13 cellular contexts compared by ENCODE assay signal in genomic region chr15:68765602-68766368, GRCh38.
"Had no signal": no experiment of that assay in that cellular context is flagged by ENCODE, and none has a peak within 500 bp of the region (broad histone marks: within the 10 kb centered on the region; RNA-seq: fewer than 3 reads in every experiment).

No MANE protein-coding gene starts in this region.

- H3K4me1 ChIP-seq: gastroesophageal sphincter, neural progenitor cell, pancreas, testis had no signal

- H3K27ac ChIP-seq: gastroesophageal sphincter, neural progenitor cell, pancreas, testis had no signal

- H3K36me3 ChIP-seq: gastroesophageal sphincter, neural progenitor cell, pancreas had no signal

- H3K36me3 Mint-ChIP-seq: neural progenitor cell had no signal

- DNase-seq: activated CD4-positive, alpha-beta T cell treated with anti-CD3 and anti-CD28 coated beads, Interleukin-2, amount 10 ng/mL, durations not matched to agents 7 days and 5 days; activated CD8-positive, alpha-beta memory T cell treated with anti-CD3 and anti-CD28 coated beads for 24 hours; activated naive CD4-positive, alpha-beta T cell treated with anti-CD3 and anti-CD28 coated beads for 36 hours; islet precursor cell; mesenchymal stem cell; pancreas; stimulated activated CD4-positive, alpha-beta T cell treated with anti-CD3 and anti-CD28 coated beads, Interleukin-15, amount 100 ng/mL, for 24 hours; stimulated activated CD4-positive, alpha-beta T cell treated with anti-CD3 and anti-CD28 coated beads, Interleukin-4, amount 100 ng/mL, for 4 hours; stimulated activated naive CD8-positive, alpha-beta T cell treated with anti-CD3 and anti-CD28 coated beads, Interleukin-15, amount 100 ng/mL, for 72 hours; testis had no signal

- H3K27ac Mint-ChIP-seq: activated CD4-positive, alpha-beta T cell treated with anti-CD3 and anti-CD28 coated beads, Interleukin-2, amount 10 ng/mL, durations not matched to agents 7 days and 5 days; activated naive CD4-positive, alpha-beta T cell treated with anti-CD3 and anti-CD28 coated beads for 36 hours; neural progenitor cell; stimulated activated naive CD8-positive, alpha-beta T cell treated with anti-CD3 and anti-CD28 coated beads, Interleukin-15, amount 100 ng/mL, for 72 hours had no signal

- H3K4me1 Mint-ChIP-seq: activated CD4-positive, alpha-beta T cell treated with anti-CD3 and anti-CD28 coated beads, Interleukin-2, amount 10 ng/mL, durations not matched to agents 7 days and 5 days; neural progenitor cell; stimulated activated naive CD8-positive, alpha-beta T cell treated with anti-CD3 and anti-CD28 coated beads, Interleukin-15, amount 100 ng/mL, for 72 hours had no signal

- H3K9me3 ChIP-seq: gastroesophageal sphincter, pancreas, testis had no signal

- ATAC-seq: gastroesophageal sphincter; left lobe of liver; pancreas; stimulated activated naive CD8-positive, alpha-beta T cell treated with anti-CD3 and anti-CD28 coated beads, Interleukin-15, amount 100 ng/mL, for 72 hours had no signal

- H3K4me3 Mint-ChIP-seq: activated CD4-positive, alpha-beta T cell treated with anti-CD3 and anti-CD28 coated beads, Interleukin-2, amount 10 ng/mL, durations not matched to agents 7 days and 5 days; activated naive CD4-positive, alpha-beta T cell treated with anti-CD3 and anti-CD28 coated beads for 36 hours; neural progenitor cell; stimulated activated naive CD8-positive, alpha-beta T cell treated with anti-CD3 and anti-CD28 coated beads, Interleukin-15, amount 100 ng/mL, for 72 hours had no signal

- H3K9me3 Mint-ChIP-seq: activated CD4-positive, alpha-beta T cell treated with anti-CD3 and anti-CD28 coated beads, Interleukin-2, amount 10 ng/mL, durations not matched to agents 7 days and 5 days; activated naive CD4-positive, alpha-beta T cell treated with anti-CD3 and anti-CD28 coated beads for 36 hours; neural progenitor cell; stimulated activated naive CD8-positive, alpha-beta T cell treated with anti-CD3 and anti-CD28 coated beads, Interleukin-15, amount 100 ng/mL, for 72 hours had no signal

- H3K4me3 ChIP-seq: gastroesophageal sphincter, neural progenitor cell, pancreas, testis had no signal
